8 cellular contexts compared by ENCODE assay signal in the genomic region with DNA sequence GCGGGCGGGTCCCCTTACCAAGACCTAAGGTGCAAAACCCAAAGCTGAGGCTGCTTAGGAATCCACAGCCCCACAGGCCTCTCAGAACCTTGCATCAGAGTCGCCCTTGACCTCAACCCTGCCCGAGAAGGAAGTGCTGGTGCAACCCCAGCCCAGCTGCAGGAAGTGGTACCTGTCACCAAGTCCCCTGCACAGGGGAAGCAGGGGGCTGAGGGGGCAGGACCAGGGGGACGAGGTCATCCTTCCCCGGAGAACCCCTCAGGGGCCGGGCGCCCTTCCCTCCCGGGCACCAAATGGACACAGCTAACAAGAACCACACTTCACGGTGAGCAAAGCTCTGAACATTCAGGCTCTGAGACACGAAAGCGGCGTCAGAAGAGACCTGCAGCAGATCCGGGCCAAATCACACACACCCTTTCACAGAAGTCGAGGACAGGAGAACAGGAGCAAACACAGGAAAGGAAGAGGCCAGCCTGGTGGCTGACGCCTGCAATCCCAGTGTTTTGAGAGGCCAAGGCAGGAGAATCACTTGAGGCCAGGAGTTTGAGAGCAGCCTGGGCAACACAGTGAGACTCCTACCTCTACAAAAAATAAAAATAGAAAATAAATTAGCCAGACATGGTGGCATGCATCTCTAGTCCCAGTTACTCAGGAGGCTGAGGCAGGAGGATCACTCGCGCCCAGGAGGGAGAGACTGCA. TPM values are rescaled to one million over a fixed set of nuclear protein-coding genes. Genes with fewer than 3 reads are reported as not detected.
DNase-seq lines count a peak whose midpoint lies in the region; ATAC-seq and TF ChIP-seq lines count a peak whose summit lies in the region.

No MANE protein-coding gene starts in this region.

- H3K4me1 ChIP-seq in SK-N-SH (ENCODE audit: control insufficient read depth in 1 of 2, insufficient read depth in 2 of 2, low read depth in 1 of 2, low read length in 1 of 2) = peaks cover 5 to 17% of the 10 kb centered on the region in 2 experiments; a peak in 2 of 4 replicates
- H3K4me1 ChIP-seq in SJSA1 (replicated peaks) = peaks cover 76% of the 10 kb centered on the region
- H3K4me1 ChIP-seq in stomach = peaks cover 34 to 81% (median 51%) of the 10 kb centered on the region in 4 donors

- TF ChIP-seq CTCF in SK-N-SH (IDR thresholded peaks at IDR 0.05) (no peak), stomach (IDR thresholded peaks at IDR 0.05) (no peak), mesothelial cell of epicardium (IDR thresholded peaks at IDR 0.05; ENCODE audit: unreplicated experiment) (no peak)

- no peaks in the 10 kb centered on the region for H3K36me3 Mint-ChIP-seq in mesothelial cell of epicardium

- DNase-seq in SK-N-SH = no peak
- DNase-seq in SJSA1 (ENCODE audit: low read depth in 1 of 2, low spot score in 2 of 2) = no peak
- DNase-seq in effector CD4-positive, alpha-beta T cell = peak; percentile 23
- peak; percentile 59 for DNase-seq in stomach
- no peak for DNase-seq in iPS-NIHi7 (ENCODE audit: extremely low spot score)
- no peak for DNase-seq in mesothelial cell of epicardium (ENCODE audit: low spot score in 2 of 2, unreplicated experiment in 2 of 2)
- no peak for DNase-seq in SHP77 treated with DMSO at 0.1 percent for 48 hours (lab: John Stamatoyannopoulos, UW)

- CTCF ChIA-PET in SK-N-SH (lab: Yijun Ruan, JAX) = interaction anchor here (1.1 to 2.9 kb wide), 5 partner anchors 18 to 121 kb away, joined by 3 to 8 read pairs (median 4); no protein-coding TSS in a partner anchor

- no peaks in the 10 kb centered on the region for H3K79me2 ChIP-seq in SK-N-SH (ENCODE audit: insufficient read depth)

- POLR2A ChIA-PET in SK-N-SH (lab: Yijun Ruan, JAX) = no interaction called here

- H3K27ac Mint-ChIP-seq in mesothelial cell of epicardium = no peak overlapping the region

- H3K9me2 ChIP-seq in SK-N-SH = no peaks in the 10 kb centered on the region

- TF ChIP-seq POLR2A in stomach (IDR thresholded peaks at IDR 0.05) = no peak

- no peak overlapping the region for H3K4me2 ChIP-seq in SK-N-SH

- H2AFZ ChIP-seq in SK-N-SH (ENCODE audit: low read depth) = peak overlapping the region; percentile 22; the same call in 1 of the 2 replicates

- H3K4me3 Mint-ChIP-seq in mesothelial cell of epicardium = no peak overlapping the region

- ATAC-seq in SK-N-SH treated with all-trans-retinoic acid at 6 μM for 48 hours = no peak

- no peaks in the 10 kb centered on the region; the same call in 1 of the 2 replicates for H3K27me3 ChIP-seq in SK-N-SH (ENCODE audit: insufficient read depth)
- H3K27me3 ChIP-seq in SJSA1 (replicated peaks) = no peaks in the 10 kb centered on the region
- H3K27me3 ChIP-seq in stomach = peaks cover 0 to 8% (median 3%) of the 10 kb centered on the region in 3 donors

- H3K27me3 Mint-ChIP-seq in mesothelial cell of epicardium (ENCODE audit: low read depth) = peaks cover 20% of the 10 kb centered on the region

- TF ChIP-seq RAD21 in SK-N-SH (IDR thresholded peaks at IDR 0.05; ENCODE audit: low read length) = no peak

- intact Hi-C loops in stomach (cut with DNase I; ENCODE audit: low total_unique reads) = no loop called here

- H3K9me3 ChIP-seq in SK-N-SH (no peaks in the 10 kb centered on the region), SJSA1 (replicated peaks) (no peaks in the 10 kb centered on the region), stomach (no peaks in the 10 kb centered on the region)

- no peak overlapping the region for H3K9ac ChIP-seq in SK-N-SH

- H3K4me3 ChIP-seq in SK-N-SH (ENCODE audit: low read depth in 2 of 2, low read length in 1 of 2) (no peak overlapping the region), SJSA1 (no peak overlapping the region), stomach (peak overlapping the region in 1 of 4 donors; percentile 5)

- no peaks in the 10 kb centered on the region for H4K20me1 ChIP-seq in SK-N-SH (ENCODE audit: insufficient read depth)

- H3K36me3 ChIP-seq in SK-N-SH (replicated peaks in 1 of 2; ENCODE audit: control insufficient read depth in 1 of 2, insufficient read depth in 2 of 2, low read length in 1 of 2) (no peaks in the 10 kb centered on the region), SJSA1 (peaks cover 10% of the 10 kb centered on the region), stomach (peaks cover 0 to 3% (median 0%) of the 10 kb centered on the region in 4 donors)

- TF ChIP-seq EP300 in SK-N-SH (IDR thresholded peaks at IDR 0.05; ENCODE audit: borderline replicate concordance in 1 of 2, low read depth in 1 of 2, low read length in 1 of 2) (no peak), stomach (IDR thresholded peaks at IDR 0.05) (no peak)

- H3K4me1 Mint-ChIP-seq in mesothelial cell of epicardium = peaks cover 2% of the 10 kb centered on the region

- no peaks in the 10 kb centered on the region for H3K9me3 Mint-ChIP-seq in mesothelial cell of epicardium

- H3K27ac ChIP-seq in SK-N-SH (ENCODE audit: low read depth in 2 of 2, low read length in 1 of 2) (no peak overlapping the region), SJSA1 (peak overlapping the region; percentile 88), stomach (peak overlapping the region in 4 of 5 donors; percentile 36 to 79 (median 60))

- 87% methylated on average over 9 of the region's 18 CpGs for whole genome bisulfite sequencing in SK-N-SH (ENCODE audit: low lambda C conversion rate)
- 54 to 68% (median 66%) methylated on average over 7 to 18 of the region's 18 CpGs for WGBS in stomach, 5 donors

- H3F3A ChIP-seq in SK-N-SH (replicated peaks; ENCODE audit: insufficient read depth) = no peaks in the 10 kb centered on the region

TF ChIP-seq in SK-N-SH, 30 proteins besides CTCF, POLR2A, EP300 and RAD21 (continues in another document):
- TF ChIP-seq, protein P1, sequence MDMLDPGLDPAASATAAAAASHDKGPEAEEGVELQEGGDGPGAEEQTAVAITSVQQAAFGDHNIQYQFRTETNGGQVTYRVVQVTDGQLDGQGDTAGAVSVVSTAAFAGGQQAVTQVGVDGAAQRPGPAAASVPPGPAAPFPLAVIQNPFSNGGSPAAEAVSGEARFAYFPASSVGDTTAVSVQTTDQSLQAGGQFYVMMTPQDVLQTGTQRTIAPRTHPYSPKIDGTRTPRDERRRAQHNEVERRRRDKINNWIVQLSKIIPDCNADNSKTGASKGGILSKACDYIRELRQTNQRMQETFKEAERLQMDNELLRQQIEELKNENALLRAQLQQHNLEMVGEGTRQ (IDR thresholded peaks at IDR 0.05; ENCODE audit: borderline replicate concordance, low read depth, low read length) = no peak
- TF ChIP-seq, protein P2, sequence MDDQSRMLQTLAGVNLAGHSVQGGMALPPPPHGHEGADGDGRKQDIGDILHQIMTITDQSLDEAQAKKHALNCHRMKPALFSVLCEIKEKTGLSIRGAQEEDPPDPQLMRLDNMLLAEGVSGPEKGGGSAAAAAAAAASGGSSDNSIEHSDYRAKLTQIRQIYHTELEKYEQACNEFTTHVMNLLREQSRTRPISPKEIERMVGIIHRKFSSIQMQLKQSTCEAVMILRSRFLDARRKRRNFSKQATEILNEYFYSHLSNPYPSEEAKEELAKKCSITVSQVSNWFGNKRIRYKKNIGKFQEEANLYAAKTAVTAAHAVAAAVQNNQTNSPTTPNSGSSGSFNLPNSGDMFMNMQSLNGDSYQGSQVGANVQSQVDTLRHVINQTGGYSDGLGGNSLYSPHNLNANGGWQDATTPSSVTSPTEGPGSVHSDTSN (IDR thresholded peaks at IDR 0.05) = no peak
- TF ChIP-seq SMC3 (IDR thresholded peaks at IDR 0.05; ENCODE audit: low read depth, low read length) = no peak
- TF ChIP-seq MXI1 (IDR thresholded peaks at IDR 0.05; ENCODE audit: low read depth, low read length) = no peak

TF ChIP-seq in SK-N-SH treated with all-trans-retinoic acid at 6 μM for 48 hours, 23 proteins besides CTCF, POLR2A, EP300 and RAD21:
- TF ChIP-seq ESRRG (CRISPR knock-in tag; IDR thresholded peaks at IDR 0.05) (no peak), TOX (CRISPR knock-in tag; IDR thresholded peaks at IDR 0.05; ENCODE audit: borderline replicate concordance) (no peak), SNAI2 (CRISPR knock-in tag; IDR thresholded peaks at IDR 0.05) (no peak), BACH2 (CRISPR knock-in tag; IDR thresholded peaks at IDR 0.05; ENCODE audit: borderline replicate concordance) (no peak)
TF ChIP-seq in SK-N-SH treated with all-trans-retinoic acid at 6 μM for 48 hours: peak in this region for 0.

RNA-seq across cellular contexts. Expression of a gene that starts 6.4 kb away (rescaled TPM):
- polyA plus RNA-seq in SK-N-SH (2012; rRNA removed) (0.67 and 0.77 TPM in 2 replicates), stomach (10 to 100 TPM in 2 of 3 donors, 1 to 10 TPM in 1; 6.7 to 25.3 (median 24.1) TPM)
- polyA plus RNA-seq in SK-N-SH (2012; cell fraction: cytosol; rRNA removed) = 0.32 and 0.75 TPM in 2 replicates
- 2.0 TPM in 2 replicates for polyA plus RNA-seq in SK-N-SH (2012; cell fraction: nucleus; rRNA removed)
- 116 and 120 TPM in 2 replicates for total RNA-seq in SJSA1 (2014; rRNA removed; shearing (Covaris generic))
- total RNA-seq in stomach (10 to 100 TPM in 3 of 5 donors, 1 to 10 TPM in 2; 3.5 to 72.2 (median 14.2) TPM), mesothelial cell of epicardium (0.61 to 1.4 TPM (median 0.74 TPM) in 3 replicates)

RNA-seq across cellular contexts. Expression of a gene that starts 25.5 kb away (rescaled TPM):
- polyA plus RNA-seq in SK-N-SH (2012; rRNA removed) = 27.1 and 42.9 TPM in 2 replicates
- polyA plus RNA-seq in SK-N-SH (2012; cell fraction: cytosol; rRNA removed) = 26.2 and 31.9 TPM in 2 replicates
- 27.3 and 39.5 TPM in 2 replicates for polyA plus RNA-seq in SK-N-SH (2012; cell fraction: nucleus; rRNA removed)
- 25.5 and 31.6 TPM in 2 replicates for total RNA-seq in SJSA1 (2014; rRNA removed; shearing (Covaris generic))
- 10 to 100 TPM in 3 of 5 donors, 1 to 10 TPM in 2; 5.4 to 83.4 (median 13.4) TPM for total RNA-seq in stomach
- polyA plus RNA-seq in stomach = 10 to 100 TPM; 19.9 to 37.0 (median 24.4) TPM
- 30.6 to 32.3 TPM (median 31.8 TPM) in 3 replicates for total RNA-seq in mesothelial cell of epicardium

RNA-seq across cellular contexts. Expression of a gene that starts 40.8 kb away (rescaled TPM):
- polyA plus RNA-seq in SK-N-SH (2012; rRNA removed) = 171 and 196 TPM in 2 replicates
- 173 and 196 TPM in 2 replicates for polyA plus RNA-seq in SK-N-SH (2012; cell fraction: cytosol; rRNA removed)
- polyA plus RNA-seq in SK-N-SH (2012; cell fraction: nucleus; rRNA removed) = 113 and 135 TPM in 2 replicates
- 403 and 590 TPM in 2 replicates for total RNA-seq in SJSA1 (2014; rRNA removed; shearing (Covaris generic))
- total RNA-seq in stomach = 100 to 1,000 TPM in 4 of 5 donors, 10 to 100 TPM in 1; 85.7 to 253 (median 164) TPM
- 10 to 100 TPM; 61.3 to 96.3 (median 75.8) TPM for polyA plus RNA-seq in stomach
- 200 to 205 TPM (median 204 TPM) in 3 replicates for total RNA-seq in mesothelial cell of epicardium

Comparison
In these comparisons a context has a peak if more than half of its experiments do, and no peak if none do; other contexts are left out.
1. DNase-seq: peak in effector CD4-positive, alpha-beta T cell (single experiment) and stomach (single experiment); none in SK-N-SH (single experiment), SJSA1 (0 of 2), iPS-NIHi7 (single experiment), mesothelial cell of epicardium (0 of 2) and SHP77 treated with DMSO at 0.1 percent for 48 hours (single experiment).
2. H3K27ac ChIP-seq: peak in SJSA1 (single experiment) and stomach (4 of 5); none in SK-N-SH (0 of 2).